ENCODE assay signal across 8 cellular contexts in the genomic region with DNA sequence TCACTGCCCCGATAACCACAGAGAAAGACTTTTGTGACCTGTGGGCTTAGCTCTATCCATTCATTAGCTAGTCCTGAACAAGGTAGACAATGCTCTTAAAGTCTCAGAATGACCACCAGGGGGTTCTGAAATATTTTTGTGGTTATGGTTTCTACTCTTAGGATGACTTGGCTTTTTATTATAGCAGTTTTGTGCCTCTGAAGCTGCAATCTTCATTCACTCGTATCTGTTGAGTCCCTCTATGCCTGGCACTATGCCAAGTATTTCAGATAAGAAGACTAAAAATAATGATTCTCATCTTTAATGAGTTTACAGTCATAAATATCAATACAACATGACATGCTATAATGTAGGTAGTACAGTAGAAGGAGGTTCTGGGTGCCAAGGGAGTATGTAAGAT.
DNase-seq lines count a peak whose midpoint lies in the region; ATAC-seq and TF ChIP-seq lines count a peak whose summit lies in the region.

No MANE protein-coding gene starts in this region.

- H3K36me3 Mint-ChIP-seq in CD8-positive, alpha-beta memory T cell = no peaks in the 10 kb centered on the region

- no peaks in the 10 kb centered on the region for H3K9me2 ChIP-seq in Loucy (replicated peaks; ENCODE audit: low read depth, low read length)

- ATAC-seq in HG02588 (IDR thresholded peaks at IDR 0.05; ENCODE audit: unreplicated experiment) = peak; percentile 98

- DNase-seq in DMS 273 (lab: John Stamatoyannopoulos, UW; ENCODE audit: unreplicated experiment) = peak; percentile 27
- no peak for DNase-seq in DMS 273 treated with DMSO at 0.1 percent for 48 hours (lab: John Stamatoyannopoulos, UW)
- peak; percentile 1 for DNase-seq in glomerular visceral epithelial cell (ENCODE audit: extremely low spot score)
- no peak for DNase-seq in effector CD4-positive, alpha-beta T cell
- DNase-seq in CD8-positive, alpha-beta memory T cell = no peak
- DNase-seq in NCI-H2196 (lab: John Stamatoyannopoulos, UW; ENCODE audit: unreplicated experiment) = no peak

- no peaks in the 10 kb centered on the region for H3F3A ChIP-seq in Loucy (ENCODE audit: low read depth)

- no peaks in the 10 kb centered on the region for H3K79me2 ChIP-seq in Loucy (ENCODE audit: insufficient read depth, low read length)

- no peaks in the 10 kb centered on the region for H4K20me1 ChIP-seq in Loucy (ENCODE audit: insufficient read depth, low read length, poor library complexity, severe bottlenecking)

- no peaks in the 10 kb centered on the region for H3K4me1 ChIP-seq in Loucy (ENCODE audit: insufficient read depth, low read length, poor library complexity, severe bottlenecking)
- no peaks in the 10 kb centered on the region for H3K4me1 ChIP-seq in CD8-positive, alpha-beta memory T cell (ENCODE audit: insufficient read depth, low read length)

- CTCF ChIA-PET in CD8-positive, alpha-beta memory T cell (lab: Charles Lee) = no interaction called here

- no peaks in the 10 kb centered on the region for H3K27me3 ChIP-seq in Loucy (ENCODE audit: insufficient read depth, low read length, poor library complexity, severe bottlenecking)
- H3K27me3 ChIP-seq in CD8-positive, alpha-beta memory T cell (ENCODE audit: insufficient read depth, low read length, poor library complexity, severe bottlenecking) = no peaks in the 10 kb centered on the region

- peaks cover 0 to 4% of the 10 kb centered on the region in 2 donors for H3K27me3 Mint-ChIP-seq in CD8-positive, alpha-beta memory T cell

- no peaks in the 10 kb centered on the region for H3K9me3 ChIP-seq in Loucy (ENCODE audit: insufficient read depth, low read depth, low read length)
- H3K9me3 ChIP-seq in CD8-positive, alpha-beta memory T cell (ENCODE audit: low read length) = no peaks in the 10 kb centered on the region

- H3K36me3 ChIP-seq in Loucy (ENCODE audit: insufficient read depth, low read length) = no peaks in the 10 kb centered on the region
- H3K36me3 ChIP-seq in CD8-positive, alpha-beta memory T cell (ENCODE audit: insufficient read depth, low read length) = no peaks in the 10 kb centered on the region

- H3K4me3 ChIP-seq in Loucy (ENCODE audit: low read length, poor library complexity, severe bottlenecking) = no peak overlapping the region
- no peak overlapping the region for H3K4me3 ChIP-seq in CD8-positive, alpha-beta memory T cell (ENCODE audit: low read length)

- H3K27ac ChIP-seq in CD8-positive, alpha-beta memory T cell (ENCODE audit: low read depth, low read length) = no peak overlapping the region

- H3K4me1 Mint-ChIP-seq in CD8-positive, alpha-beta memory T cell = no peaks in the 10 kb centered on the region

- H3K9ac ChIP-seq in Loucy (ENCODE audit: low read depth, low read length, poor library complexity, severe bottlenecking) = no peak overlapping the region

- H2AFZ ChIP-seq in Loucy (ENCODE audit: low read length) = no peak overlapping the region

- H3K4me2 ChIP-seq in Loucy (ENCODE audit: low read depth, low read length, poor library complexity, severe bottlenecking) = no peak overlapping the region

- no peak overlapping the region for H3K27ac Mint-ChIP-seq in CD8-positive, alpha-beta memory T cell

- H3K4me3 Mint-ChIP-seq in CD8-positive, alpha-beta memory T cell = no peak overlapping the region

- no peaks in the 10 kb centered on the region for H3K9me3 Mint-ChIP-seq in CD8-positive, alpha-beta memory T cell

- peak; percentile 47; the same call in 1 of the 2 replicates for TF ChIP-seq CTCF in Loucy (conservative IDR thresholded peaks at IDR 0.05; ENCODE audit: low read length)

- POLR2A ChIA-PET in CD8-positive, alpha-beta memory T cell (lab: Charles Lee) = no interaction called here

Comparison
In these comparisons a context has a peak if more than half of its experiments do, and no peak if none do; other contexts are left out.
1. DNase-seq: peak in DMS 273 (single experiment) and glomerular visceral epithelial cell (single experiment); none in DMS 273 treated with DMSO at 0.1 percent for 48 hours (single experiment), effector CD4-positive, alpha-beta T cell (single experiment), CD8-positive, alpha-beta memory T cell (0 of 5) and NCI-H2196 (single experiment).